1 cellular context compared by ENCODE assay signal in genomic region chr11:62201376-62201775, GRCh38.
A peak's percentile ranks its signal among the peaks of the same experiment; 100 is the strongest.
TF ChIP-seq lines count a peak whose summit lies in the region.

No MANE protein-coding gene starts in this region.

TF ChIP-seq in K562, 482 proteins besides CTCF, POLR2A, EP300 and RAD21:
- TF ChIP-seq NFIX (CRISPR knock-in tag; IDR thresholded peaks at IDR 0.05; ENCODE audit: low read depth) (peak; percentile 56; the same call in 1 of the 2 replicates), ZNF717 (CRISPR knock-in tag; IDR thresholded peaks at IDR 0.05) (no peak), NFIC (IDR thresholded peaks at IDR 0.05) (peak; percentile 79)
